ENCODE assay signal across 8 cellular contexts in the genomic region with DNA sequence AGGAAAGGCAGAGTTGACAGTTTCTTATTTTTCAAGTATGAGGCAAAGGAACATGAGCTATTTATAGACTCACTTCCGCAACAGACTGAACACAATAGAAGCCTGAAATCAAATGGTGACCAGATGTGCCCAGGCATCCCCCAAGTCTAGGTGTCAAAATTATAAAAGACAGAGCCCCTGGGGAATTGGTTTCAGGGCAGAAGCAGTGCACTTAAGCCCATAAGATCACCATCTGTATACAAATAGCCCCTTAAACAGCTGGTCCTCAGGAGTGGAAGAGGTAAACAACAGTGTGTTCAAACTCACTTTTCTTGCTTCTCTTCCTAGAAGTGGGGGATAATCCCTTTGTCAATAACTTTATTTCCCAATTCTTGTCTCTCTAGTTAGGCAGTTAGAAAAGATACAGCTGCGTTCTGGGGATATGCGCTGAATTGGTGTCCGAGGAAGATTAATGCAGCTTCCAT. TPM values are rescaled to one million over a fixed set of nuclear protein-coding genes. Genes with fewer than 3 reads are reported as not detected.
DNase-seq lines count a peak whose midpoint lies in the region; FAIRE-seq and TF ChIP-seq lines count a peak whose summit lies in the region.

No MANE protein-coding gene starts in this region.

- CTCF ChIA-PET in RWPE1 (lab: Yijun Ruan, JAX) = interaction anchor here (0.5 to 0.6 kb wide), 3 partner anchors 8 to 120 kb away, joined by 3 to 4 read pairs (median 3); no protein-coding TSS in a partner anchor
- CTCF ChIA-PET in Calu3 (lab: Charles Lee) = no interaction called here

- H3K27me3 Mint-ChIP-seq in astrocyte (ENCODE audit: low read depth, unreplicated experiment) (no peaks in the 10 kb centered on the region), osteocyte (ENCODE audit: unreplicated experiment) (no peaks in the 10 kb centered on the region), Calu3 (ENCODE audit: unreplicated experiment) (no peaks in the 10 kb centered on the region)

- H2AFZ ChIP-seq in KMS-11 (ENCODE audit: low read depth) (no peak overlapping the region; the same call in 1 of the 2 replicates), astrocyte (ENCODE audit: low read depth, low read length) (no peak overlapping the region)

- H3K4me2 ChIP-seq in KMS-11 (peak overlapping the region; percentile 98), astrocyte (ENCODE audit: low read length) (peak overlapping the region; percentile 46)

- H3K4me3 ChIP-seq in KMS-11 (IDR thresholded peaks at IDR 0.05; ENCODE audit: insufficient read depth, low read depth, low read length) (no peak overlapping the region), astrocyte (ENCODE audit: insufficient read depth, low read depth, low read length) (no peak overlapping the region), HAP-1 (no peak overlapping the region)

- H3K79me2 ChIP-seq in KMS-11 (ENCODE audit: insufficient read depth, low read depth) (peaks cover 48% of the 10 kb centered on the region; the same call in 1 of the 2 replicates), astrocyte (ENCODE audit: insufficient read depth, low read length) (no peaks in the 10 kb centered on the region)

- intact Hi-C loops in Calu3 (cut with micrococcal nuclease; ENCODE audit: unreplicated experiment) = no loop called here

- peaks cover 13% of the 10 kb centered on the region for H3K4me1 Mint-ChIP-seq in astrocyte (ENCODE audit: low read depth, unreplicated experiment)
- H3K4me1 Mint-ChIP-seq in osteocyte (ENCODE audit: unreplicated experiment) = peaks cover 22% of the 10 kb centered on the region
- no peaks in the 10 kb centered on the region for H3K4me1 Mint-ChIP-seq in Calu3 (ENCODE audit: low read depth, unreplicated experiment)

- BruUV-seq in Calu3 (replicated peaks; lab: Mats Ljungman, UMichigan) = no TSS peak

- TF ChIP-seq CTCF in KMS-11 (conservative IDR thresholded peaks at IDR 0.05; ENCODE audit: low read depth, low read length) = no peak
- TF ChIP-seq CTCF in astrocyte (IDR thresholded peaks at IDR 0.05; ENCODE audit: insufficient read depth, low read depth, low read length) = no peak
- TF ChIP-seq CTCF in osteocyte (IDR thresholded peaks at IDR 0.05) = no peak
- TF ChIP-seq CTCF in RWPE1 (conservative IDR thresholded peaks at IDR 0.05; ENCODE audit: low read depth) = no peak
- TF ChIP-seq CTCF in Calu3 (IDR thresholded peaks at IDR 0.05; ENCODE audit: unreplicated experiment) = no peak

- no peak for TF ChIP-seq POLR2A in GM12891 (IDR thresholded peaks at IDR 0.05; ENCODE audit: low read depth, low read length)

- H3K27me3 ChIP-seq in KMS-11 (ENCODE audit: insufficient read depth, low read depth) (no peaks in the 10 kb centered on the region), astrocyte (ENCODE audit: insufficient read depth, low read length) (no peaks in the 10 kb centered on the region), HAP-1 (ENCODE audit: low read depth) (no peaks in the 10 kb centered on the region)

- POLR2A ChIA-PET in RWPE1 (lab: Yijun Ruan, JAX; ENCODE audit: low non-redundant PET) = no interaction called here

- in situ Hi-C loops in HAP-1 (cut with MboI; ENCODE audit: low sequenced_read_pairs) = no loop called here

- DNase-seq in GM12891 (ENCODE audit: insufficient read length, low spot score) = no peak
- DNase-seq in astrocyte (ENCODE audit: low read depth) = peak; percentile 24
- DNase-seq in osteocyte (ENCODE audit: extremely low spot score, unreplicated experiment) = no peak
- no peak for DNase-seq in NCI-H2029 treated with DMSO at 0.1 percent for 48 hours (lab: John Stamatoyannopoulos, UW)
- DNase-seq in RWPE1 (ENCODE audit: low spot score) = no peak
- DNase-seq in HAP-1 (ENCODE audit: low spot score in 2 of 2) = no peak
- DNase-seq in Calu3 = no peak

- H3K9ac ChIP-seq in KMS-11 (peak overlapping the region; percentile 58), astrocyte (ENCODE audit: low read length) (no peak overlapping the region)

- H3K36me3 Mint-ChIP-seq in astrocyte (ENCODE audit: low read depth, unreplicated experiment) (peaks cover 13% of the 10 kb centered on the region), osteocyte (ENCODE audit: unreplicated experiment) (peaks cover 12% of the 10 kb centered on the region), Calu3 (ENCODE audit: insufficient read depth, unreplicated experiment) (no peaks in the 10 kb centered on the region)

- H3K4me3 Mint-ChIP-seq in astrocyte (ENCODE audit: unreplicated experiment) (no peak overlapping the region), osteocyte (ENCODE audit: unreplicated experiment) (no peak overlapping the region), Calu3 (ENCODE audit: low read depth, unreplicated experiment) (no peak overlapping the region)

- no peak overlapping the region for H3K27ac Mint-ChIP-seq in astrocyte (ENCODE audit: unreplicated experiment)
- H3K27ac Mint-ChIP-seq in osteocyte (ENCODE audit: unreplicated experiment) = peak overlapping the region; percentile 91
- H3K27ac Mint-ChIP-seq in Calu3 (ENCODE audit: unreplicated experiment) = no peak overlapping the region

- peaks cover 88% of the 10 kb centered on the region for H3K4me1 ChIP-seq in KMS-11 (ENCODE audit: low read depth, poor library complexity, severe bottlenecking)
- peaks cover 6% of the 10 kb centered on the region for H3K4me1 ChIP-seq in astrocyte (ENCODE audit: insufficient read depth, low read length)
- H3K4me1 ChIP-seq in HAP-1 = no peaks in the 10 kb centered on the region

- peak overlapping the region; percentile 91 for H3K27ac ChIP-seq in KMS-11
- H3K27ac ChIP-seq in astrocyte (ENCODE audit: low read depth, low read length) = no peak overlapping the region
- no peak overlapping the region for H3K27ac ChIP-seq in RWPE1

- no peaks in the 10 kb centered on the region for H3K9me3 ChIP-seq in astrocyte (ENCODE audit: insufficient read depth, low read depth, low read length)
- H3K9me3 ChIP-seq in HAP-1 = no peaks in the 10 kb centered on the region

- H3K9me3 Mint-ChIP-seq in astrocyte (ENCODE audit: unreplicated experiment) (peaks cover 3% of the 10 kb centered on the region), osteocyte (ENCODE audit: unreplicated experiment) (no peaks in the 10 kb centered on the region), Calu3 (ENCODE audit: low read depth, unreplicated experiment) (peaks cover 2% of the 10 kb centered on the region)

- H3K36me3 ChIP-seq in KMS-11 (ENCODE audit: insufficient read depth) = 0 out of 2 replicates have a peak, but pooled peaks cover 2% of the 10 kb centered on the region
- H3K36me3 ChIP-seq in astrocyte (ENCODE audit: insufficient read depth, low read length) = no peaks in the 10 kb centered on the region
- H3K36me3 ChIP-seq in HAP-1 (replicated peaks) = no peaks in the 10 kb centered on the region

- H4K20me1 ChIP-seq in KMS-11 (ENCODE audit: insufficient read depth) (no peaks in the 10 kb centered on the region), astrocyte (ENCODE audit: insufficient read depth, low read length) (no peaks in the 10 kb centered on the region)

- FAIRE-seq in GM12891 (lab: Jason Lieb, UNC) (peak; percentile 51), astrocyte (lab: Jason Lieb, UNC) (no peak)

TF ChIP-seq in GM12891, 5 proteins besides CTCF, POLR2A, EP300 and RAD21:
- no peak for TF ChIP-seq PAX5 (IDR thresholded peaks at IDR 0.05; ENCODE audit: insufficient read depth, low read length, severe bottlenecking)
- peak; percentile 50 for TF ChIP-seq SPI1 (IDR thresholded peaks at IDR 0.05; ENCODE audit: low read depth, low read length)

RNA-seq across cellular contexts. Expression of gene STARD9, which starts 29.9 kb away (rescaled TPM):
- 4.0 TPM for polyA plus RNA-seq in GM12891 (2012; ENCODE audit: low read depth, missing spikeins)
- total RNA-seq in astrocyte (6.4 and 7.1 TPM in 2 replicates), osteocyte (23.6 and 24.4 TPM in 2 replicates), Calu3 (2022) (0.59 and 0.92 TPM in 2 replicates)

RNA-seq across cellular contexts. Expression of gene HAUS2, which starts 56.7 kb away (rescaled TPM):
- 20.3 TPM for polyA plus RNA-seq in GM12891 (2012; ENCODE audit: low read depth, missing spikeins)
- total RNA-seq in astrocyte (21.7 and 24.4 TPM in 2 replicates), osteocyte (19.2 and 23.8 TPM in 2 replicates), Calu3 (2022) (10.7 and 11.7 TPM in 2 replicates)

RNA-seq across cellular contexts. Expression of gene LRRC57, which starts 56.7 kb away (rescaled TPM):
- polyA plus RNA-seq in GM12891 (2012; ENCODE audit: low read depth, missing spikeins) = 4.3 TPM
- total RNA-seq in astrocyte (27.6 and 28.8 TPM in 2 replicates), osteocyte (38.9 and 40.3 TPM in 2 replicates), Calu3 (2022) (9.2 and 13.7 TPM in 2 replicates)
